ENCODE assay signal across 14 cellular contexts in genomic region chr17:50841277-50841948, GRCh38. TPM values are rescaled to one million over a fixed set of nuclear protein-coding genes. Genes with fewer than 3 reads are reported as not detected.
A peak's percentile ranks its signal among the peaks of the same experiment; 100 is the strongest.
DNase-seq lines count a peak whose midpoint lies in the region; TF ChIP-seq lines count a peak whose summit lies in the region.
"Had no signal": no experiment of that assay in that cellular context is flagged by ENCODE, and none has a peak within 500 bp of the region (broad histone marks: within the 10 kb centered on the region; RNA-seq: fewer than 3 reads in every experiment).

No MANE protein-coding gene starts in this region.

- H3K36me3 Mint-ChIP-seq in MCF 10A (ENCODE audit: insufficient read depth, unreplicated experiment) (no peaks in the 10 kb centered on the region), CD14-positive monocyte (no peaks in the 10 kb centered on the region)
- H3K36me3 Mint-ChIP-seq: CD4-positive, alpha-beta memory T cell had no signal

- H3K27me3 Mint-ChIP-seq in MCF 10A (ENCODE audit: insufficient read depth, unreplicated experiment) (no peaks in the 10 kb centered on the region), CD14-positive monocyte (ENCODE audit: low read depth in 3 of 3) (peaks cover 0 to 1% (median 0%) of the 10 kb centered on the region in 3 donors)

- in situ Hi-C loops in mammary epithelial cell (cut with MboI; ENCODE audit: low sequenced_read_pairs in 2 of 2), result loop anchor here (5.0 to 25.0 kb wide), 4 partner anchors 54 to 321 kb away; partner anchors contain the start of genes NME1 (in 1 of the 2), NME2 (in 1 of the 2) and SPATA20 (in 1 of the 2)

- no TSS peak for BruUV-seq in mammary epithelial cell (replicated peaks; lab: Mats Ljungman, UMichigan)
- no TSS peak for BruUV-seq in MCF 10A (replicated peaks; lab: Mats Ljungman, UMichigan)

- H3K4me1 Mint-ChIP-seq in MCF 10A (ENCODE audit: insufficient read depth, unreplicated experiment) (peaks cover 14% of the 10 kb centered on the region), CD14-positive monocyte (peaks cover 2% of the 10 kb centered on the region)

- CTCF ChIA-PET in mammary epithelial cell (lab: Charles Lee; ENCODE audit: low non-redundant PET), result interaction anchor here (0.7 kb wide), 1 partner anchor 42 kb away, joined by 7 read pairs; no protein-coding TSS in a partner anchor
- CTCF ChIA-PET in MCF 10A (lab: Yijun Ruan, JAX), result interaction anchor here (0.6 to 8.3 kb wide), 25 partner anchors 9 to 672 kb away, joined by 3 to 320 read pairs (median 4); no protein-coding TSS in a partner anchor
- CTCF ChIA-PET in SK-N-SH (lab: Yijun Ruan, JAX), result interaction anchor here (0.6 to 26.2 kb wide), 47 partner anchors 8 to 373 kb away, joined by 3 to 520 read pairs (median 5); partner anchors contain the start of genes CHAD and SPATA20

- H4K20me1 ChIP-seq in mammary epithelial cell (ENCODE audit: insufficient read depth, low read length), result no peaks in the 10 kb centered on the region
- no peaks in the 10 kb centered on the region for H4K20me1 ChIP-seq in SK-N-SH (ENCODE audit: insufficient read depth)

- no peaks in the 10 kb centered on the region for H3F3A ChIP-seq in SK-N-SH (replicated peaks; ENCODE audit: insufficient read depth)

- POLR2A ChIA-PET in MCF 10A (lab: Yijun Ruan, JAX), result interaction anchor here (0.7 to 2.9 kb wide), 6 partner anchors 10 to 60 kb away, joined by 3 to 23 read pairs (median 4); no protein-coding TSS in a partner anchor
- POLR2A ChIA-PET in SK-N-SH (lab: Yijun Ruan, JAX), result interaction anchor here (0.8 to 1.1 kb wide), 3 partner anchors 11 to 58 kb away, joined by 3 to 4 read pairs (median 3); no protein-coding TSS in a partner anchor

- dilution Hi-C loops in mammary epithelial cell (cut with HindIII; ENCODE audit: low sequenced_read_pairs), result loop anchor here (10.0 kb wide), 1 partner anchor 57 kb away; no protein-coding TSS in a partner anchor

- H3K9ac ChIP-seq in mammary epithelial cell (ENCODE audit: insufficient read depth, low read length) (no peak overlapping the region), SK-N-SH (no peak overlapping the region)

- TF ChIP-seq CTCF in mammary epithelial cell (conservative IDR thresholded peaks at IDR 0.05 in 1 of 2, IDR thresholded peaks at IDR 0.05 in 1 of 2; ENCODE audit: extremely low read depth in 1 of 2, insufficient read depth in 1 of 2, low read depth in 1 of 2, low read length in 2 of 2), result no peak
- no peak for TF ChIP-seq CTCF in MCF 10A (IDR thresholded peaks at IDR 0.05; ENCODE audit: unreplicated experiment)
- no peak for TF ChIP-seq CTCF in SK-N-SH (IDR thresholded peaks at IDR 0.05)
- TF ChIP-seq CTCF in CD14-positive monocyte (IDR thresholded peaks at IDR 0.05), result no peak

- no peaks in the 10 kb centered on the region for H3K9me2 ChIP-seq in SK-N-SH

- intact Hi-C loops in mammary epithelial cell (cut with micrococcal nuclease) (loop anchor here (10.0 kb wide), 1 partner anchor 357 kb away; no protein-coding TSS in a partner anchor), MCF 10A (cut with micrococcal nuclease) (loop anchor here (5.0 kb wide), 2 partner anchors 134 to 359 kb away; partner anchors contain the start of gene ANKRD40), CD14-positive monocyte (cut with micrococcal nuclease) (loop anchor here in 1 of 2 donors (1.0 to 10.0 kb wide), 2 partner anchors 58 to 297 kb away; partner anchors contain the start of gene SPATA20)

- H3K36me3 ChIP-seq in mammary epithelial cell (ENCODE audit: insufficient read depth, low read length), result no peaks in the 10 kb centered on the region
- no peaks in the 10 kb centered on the region for H3K36me3 ChIP-seq in SK-N-SH (replicated peaks in 1 of 2; ENCODE audit: control insufficient read depth in 1 of 2, insufficient read depth in 2 of 2, low read length in 1 of 2)

- H3K79me2 ChIP-seq in mammary epithelial cell (ENCODE audit: insufficient read depth, low read length) (no peaks in the 10 kb centered on the region), SK-N-SH (ENCODE audit: insufficient read depth) (no peaks in the 10 kb centered on the region)

- H3K9me3 ChIP-seq in mammary epithelial cell (replicated peaks; ENCODE audit: insufficient read depth, low read length) (no peaks in the 10 kb centered on the region), SK-N-SH (no peaks in the 10 kb centered on the region)

- H3K27ac Mint-ChIP-seq in MCF 10A (ENCODE audit: low read depth, unreplicated experiment), result no peak overlapping the region
- H3K27ac Mint-ChIP-seq in CD14-positive monocyte, result peak overlapping the region in 1 of 7 donors; percentile 47

- H3K27me3 ChIP-seq in mammary epithelial cell (ENCODE audit: insufficient read depth, low read length), result no peaks in the 10 kb centered on the region
- H3K27me3 ChIP-seq in SK-N-SH (ENCODE audit: insufficient read depth), result no peaks in the 10 kb centered on the region

- no peak for TF ChIP-seq RAD21 in SK-N-SH (IDR thresholded peaks at IDR 0.05; ENCODE audit: low read length)

- DNase-seq in mammary epithelial cell (no peak), MCF 10A (ENCODE audit: unreplicated experiment) (no peak), SK-N-SH (no peak), islet precursor cell (peak; percentile 51), substantia nigra (lab: John Stamatoyannopoulos, UW) (no peak), A172 (ENCODE audit: low spot score) (no peak), OCI-M1 (lab: John Stamatoyannopoulos, UW) (no peak), CD14-positive monocyte (ENCODE audit: low spot score) (no peak)

- H2AFZ ChIP-seq in mammary epithelial cell (ENCODE audit: low read depth, low read length) (peak overlapping the region; percentile 63), SK-N-SH (ENCODE audit: low read depth) (0 out of 2 replicates have a peak overlapping the region, but pooled peaks have one; percentile 69)

- H3K9me3 Mint-ChIP-seq in MCF 10A (ENCODE audit: unreplicated experiment) (no peaks in the 10 kb centered on the region), CD14-positive monocyte (no peaks in the 10 kb centered on the region)
- H3K9me3 Mint-ChIP-seq: CD4-positive, alpha-beta memory T cell had no signal

- TF ChIP-seq EP300 in SK-N-SH (IDR thresholded peaks at IDR 0.05; ENCODE audit: borderline replicate concordance in 1 of 2, low read depth in 1 of 2, low read length in 1 of 2), result no peak

- H3K4me3 Mint-ChIP-seq in MCF 10A (ENCODE audit: unreplicated experiment), result no peak overlapping the region
- no peak overlapping the region for H3K4me3 Mint-ChIP-seq in CD14-positive monocyte

- H3K4me2 ChIP-seq in mammary epithelial cell (ENCODE audit: insufficient read depth, low read depth, low read length) (no peak overlapping the region), SK-N-SH (no peak overlapping the region)

- 73% methylated on average over 7 of the region's 11 CpGs for WGBS in mammary epithelial cell (ENCODE audit: low coverage, missing lambda C conversion rate)
- WGBS in SK-N-SH (ENCODE audit: low lambda C conversion rate), result 63% methylated on average over 11 of the region's 11 CpGs

- H3K27ac ChIP-seq in mammary epithelial cell (ENCODE audit: insufficient read depth, low read depth, low read length) (no peak overlapping the region), SK-N-SH (ENCODE audit: low read depth in 2 of 2, low read length in 1 of 2) (no peak overlapping the region), substantia nigra (ENCODE audit: low read depth, low read length, poor library complexity, severe bottlenecking) (peak overlapping the region; percentile 75)
- H3K27ac ChIP-seq: coronary artery had no signal

- H3K4me1 ChIP-seq in mammary epithelial cell (ENCODE audit: insufficient read depth, low read length) (peaks cover 28% of the 10 kb centered on the region), SK-N-SH (ENCODE audit: control insufficient read depth in 1 of 2, insufficient read depth in 2 of 2, low read depth in 1 of 2, low read length in 1 of 2) (peaks cover 3 to 5% of the 10 kb centered on the region in 2 experiments; a peak in 2 of 4 replicates)

- H3K4me3 ChIP-seq in mammary epithelial cell (replicated peaks in 1 of 3; ENCODE audit: insufficient read depth in 1 of 3, low read depth in 2 of 3, low read length in 3 of 3) (no peak overlapping the region), SK-N-SH (ENCODE audit: low read depth in 2 of 2, low read length in 1 of 2) (no peak overlapping the region; a peak in 1 of 4 replicates)
- H3K4me3 ChIP-seq: coronary artery had no signal

TF ChIP-seq in SK-N-SH, 30 proteins besides CTCF, POLR2A, EP300 and RAD21 (continues in another document):
- TF ChIP-seq RFX5 (IDR thresholded peaks at IDR 0.05; ENCODE audit: low read length) (no peak), RCOR1 (IDR thresholded peaks at IDR 0.05; ENCODE audit: low read length) (no peak), GABPA (IDR thresholded peaks at IDR 0.05; ENCODE audit: low read depth) (no peak)
- TF ChIP-seq, protein P1, sequence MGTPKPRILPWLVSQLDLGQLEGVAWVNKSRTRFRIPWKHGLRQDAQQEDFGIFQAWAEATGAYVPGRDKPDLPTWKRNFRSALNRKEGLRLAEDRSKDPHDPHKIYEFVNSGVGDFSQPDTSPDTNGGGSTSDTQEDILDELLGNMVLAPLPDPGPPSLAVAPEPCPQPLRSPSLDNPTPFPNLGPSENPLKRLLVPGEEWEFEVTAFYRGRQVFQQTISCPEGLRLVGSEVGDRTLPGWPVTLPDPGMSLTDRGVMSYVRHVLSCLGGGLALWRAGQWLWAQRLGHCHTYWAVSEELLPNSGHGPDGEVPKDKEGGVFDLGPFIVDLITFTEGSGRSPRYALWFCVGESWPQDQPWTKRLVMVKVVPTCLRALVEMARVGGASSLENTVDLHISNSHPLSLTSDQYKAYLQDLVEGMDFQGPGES (IDR thresholded peaks at IDR 0.05; ENCODE audit: low read depth, low read length), result no peak

RNA-seq across cellular contexts. Expression of gene WFIKKN2, which starts 6.0 kb away (rescaled TPM):
- total RNA-seq in mammary epithelial cell, result not detected
- polyA plus RNA-seq in mammary epithelial cell, result not detected
- not detected for polyA minus RNA-seq in mammary epithelial cell
- not detected in 2 replicates for total RNA-seq in MCF 10A (2022)
- not detected in 2 replicates for polyA plus RNA-seq in SK-N-SH (2012; rRNA removed)
- polyA plus RNA-seq in SK-N-SH (2012; cell fraction: cytosol; rRNA removed), result under 0.01 TPM in 1 of 2 replicates, not detected in the other
- polyA plus RNA-seq in SK-N-SH (2012; cell fraction: nucleus; rRNA removed), result not detected in 2 replicates
- not detected in 2 replicates for total RNA-seq in A172 (2014; rRNA removed; shearing (Covaris generic))
- not detected for polyA plus RNA-seq in CD14-positive monocyte
- total RNA-seq: CD4-positive, alpha-beta memory T cell; endothelial cell of umbilical vein; mononuclear cell; OCI-LY7; SK-MEL-5 had no signal
- polyA plus RNA-seq: CD4-positive, alpha-beta memory T cell had no signal

RNA-seq across cellular contexts. Expression of gene TOB1, which starts 24.7 kb away (rescaled TPM):
- total RNA-seq in mammary epithelial cell (100 to 1,000 TPM in 1 of 2 donors, 10 to 100 TPM in 1; 51.2 to 149 TPM), MCF 10A (2022) (53.1 and 66.0 TPM in 2 replicates)
- polyA plus RNA-seq in mammary epithelial cell (89.6 TPM), SK-N-SH (2012; rRNA removed) (19.3 and 21.8 TPM in 2 replicates), CD14-positive monocyte (10 to 100 TPM; 18.5 to 41.0 TPM)
- 94.4 TPM for polyA minus RNA-seq in mammary epithelial cell
- polyA plus RNA-seq in SK-N-SH (2012; cell fraction: cytosol; rRNA removed), result 18.3 and 22.8 TPM in 2 replicates
- polyA plus RNA-seq in SK-N-SH (2012; cell fraction: nucleus; rRNA removed), result 14.2 and 22.7 TPM in 2 replicates
- total RNA-seq in A172 (2014; rRNA removed; shearing (Covaris generic)), result 7.2 and 8.1 TPM in 2 replicates
